Comparison of ENCODE assay signal across 16 cellular contexts in the genomic region with DNA sequence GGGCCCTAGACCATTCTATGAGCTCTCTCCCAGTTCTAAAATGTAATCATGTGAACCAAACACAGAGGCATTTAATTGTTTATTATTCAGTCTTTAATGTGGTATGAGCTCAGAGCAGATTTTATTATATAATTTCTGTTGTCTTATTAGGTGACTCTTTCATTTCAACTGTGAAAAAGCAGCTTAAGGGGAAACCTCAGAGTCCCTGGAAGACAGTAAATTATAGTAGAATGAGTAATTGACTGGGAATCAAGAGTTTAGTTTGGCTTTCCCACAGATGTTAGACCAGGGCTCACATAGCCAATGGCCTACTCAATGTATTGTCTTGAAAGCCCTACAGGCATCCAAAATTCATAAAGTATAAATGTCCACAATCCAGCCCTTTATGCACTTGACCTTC.
DNase-seq lines count a peak whose midpoint lies in the region; ATAC-seq, FAIRE-seq and TF ChIP-seq lines count a peak whose summit lies in the region.
"Had no signal": no experiment of that assay in that cellular context is flagged by ENCODE, and none has a peak within 500 bp of the region (broad histone marks: within the 10 kb centered on the region; RNA-seq: fewer than 3 reads in every experiment).

No MANE protein-coding gene starts in this region.

- no peak overlapping the region for H3K4me3 Mint-ChIP-seq in astrocyte (ENCODE audit: unreplicated experiment)
- H3K4me3 Mint-ChIP-seq in activated CD8-positive, alpha-beta T cell treated with anti-CD3 and anti-CD28 coated beads, Interleukin-2, amount 10 ng/mL, durations not matched to agents 7 days and 5 days: no peak overlapping the region
- H3K4me3 Mint-ChIP-seq: B cell; CD8-positive, alpha-beta T cell; IgD-negative memory B cell had no signal

- H3K36me3 Mint-ChIP-seq in astrocyte (ENCODE audit: low read depth, unreplicated experiment): no peaks in the 10 kb centered on the region
- no peaks in the 10 kb centered on the region for H3K36me3 Mint-ChIP-seq in activated CD8-positive, alpha-beta T cell treated with anti-CD3 and anti-CD28 coated beads, Interleukin-2, amount 10 ng/mL, durations not matched to agents 7 days and 5 days (ENCODE audit: low read depth)
- H3K36me3 Mint-ChIP-seq: CD8-positive, alpha-beta T cell; IgD-negative memory B cell had no signal

- peak overlapping the region; percentile 48 for H3K27ac Mint-ChIP-seq in astrocyte (ENCODE audit: unreplicated experiment)
- H3K27ac Mint-ChIP-seq in activated CD8-positive, alpha-beta T cell treated with anti-CD3 and anti-CD28 coated beads, Interleukin-2, amount 10 ng/mL, durations not matched to agents 7 days and 5 days: no peak overlapping the region
- H3K27ac Mint-ChIP-seq: B cell; CD8-positive, alpha-beta T cell; IgD-negative memory B cell had no signal

- no peak overlapping the region for H3K4me3 ChIP-seq in astrocyte (ENCODE audit: insufficient read depth, low read depth, low read length)
- H3K4me3 ChIP-seq in WERI-Rb-1 (ENCODE audit: low read depth, low read length): no peak overlapping the region
- H3K4me3 ChIP-seq: BLaER1 treated with 17β-estradiol and CSF1 and Interleukin-3, amounts not matched to agents 10 nM and 100 nM; GM12878 had no signal

- FAIRE-seq in astrocyte (lab: Jason Lieb, UNC): no peak
- FAIRE-seq: D721Med, GM12878, HepG2 had no signal

- POLR2A ChIA-PET in activated CD8-positive, alpha-beta T cell treated with anti-CD3 and anti-CD28 coated beads, Interleukin-2, amount 10 ng/mL, durations not matched to agents 7 days and 5 days (lab: Charles Lee): no interaction called here

- CTCF ChIA-PET in activated CD8-positive, alpha-beta T cell treated with anti-CD3 and anti-CD28 coated beads, Interleukin-2, amount 10 ng/mL, durations not matched to agents 7 days and 5 days (lab: Charles Lee): no interaction called here

- H3K9me3 ChIP-seq in astrocyte (ENCODE audit: insufficient read depth, low read depth, low read length) (no peaks in the 10 kb centered on the region), WERI-Rb-1 (ENCODE audit: severe bottlenecking) (no peaks in the 10 kb centered on the region)
- H3K9me3 ChIP-seq: Caco-2 had no signal

- no peaks in the 10 kb centered on the region for H3K27me3 Mint-ChIP-seq in astrocyte (ENCODE audit: low read depth, unreplicated experiment)
- no peaks in the 10 kb centered on the region for H3K27me3 Mint-ChIP-seq in activated CD8-positive, alpha-beta T cell treated with anti-CD3 and anti-CD28 coated beads, Interleukin-2, amount 10 ng/mL, durations not matched to agents 7 days and 5 days (ENCODE audit: low read depth)
- H3K27me3 Mint-ChIP-seq: B cell, IgD-negative memory B cell had no signal

- no peaks in the 10 kb centered on the region for H3K4me1 ChIP-seq in astrocyte (ENCODE audit: insufficient read depth, low read length)
- H3K4me1 ChIP-seq: BLaER1 treated with 17β-estradiol and CSF1 and Interleukin-3, amounts not matched to agents 10 nM and 100 nM had no signal

- TF ChIP-seq CTCF in astrocyte (IDR thresholded peaks at IDR 0.05; ENCODE audit: insufficient read depth, low read depth, low read length): no peak
- no peak for TF ChIP-seq CTCF in WERI-Rb-1 (IDR thresholded peaks at IDR 0.05; ENCODE audit: low read depth, low read length)

- DNase-seq in EL: peak; percentile 52
- no peak for DNase-seq in astrocyte (ENCODE audit: low read depth)
- peak; percentile 70 for DNase-seq in foreskin melanocyte
- no peak for DNase-seq in NCI-H2171 (lab: John Stamatoyannopoulos, UW)
- no peak for DNase-seq in activated CD8-positive, alpha-beta T cell treated with anti-CD3 and anti-CD28 coated beads, Interleukin-2, amount 10 ng/mL, durations not matched to agents 7 days and 5 days
- no peak for DNase-seq in WERI-Rb-1
- DNase-seq: Caco-2; CD8-positive, alpha-beta T cell; GOT3; H7 had no signal

- H3K36me3 ChIP-seq in astrocyte (ENCODE audit: insufficient read depth, low read length): no peaks in the 10 kb centered on the region
- H3K36me3 ChIP-seq in WERI-Rb-1: no peaks in the 10 kb centered on the region
- H3K36me3 ChIP-seq: BLaER1 treated with 17β-estradiol and CSF1 and Interleukin-3, amounts not matched to agents 10 nM and 100 nM had no signal

- ATAC-seq in activated CD8-positive, alpha-beta T cell treated with anti-CD3 and anti-CD28 coated beads, Interleukin-2, amount 10 ng/mL, durations not matched to agents 7 days and 5 days: no peak
- ATAC-seq: CD8-positive, alpha-beta T cell; GM12878; HepG2 had no signal

- no peak overlapping the region for H3K4me2 ChIP-seq in astrocyte (ENCODE audit: low read length)
- H3K4me2 ChIP-seq: BLaER1 treated with 17β-estradiol and CSF1 and Interleukin-3, amounts not matched to agents 10 nM and 100 nM had no signal

- H3K27me3 ChIP-seq in astrocyte (ENCODE audit: insufficient read depth, low read length) (peaks cover 2% of the 10 kb centered on the region), WERI-Rb-1 (ENCODE audit: insufficient read depth, low read depth, severe bottlenecking) (peaks cover 13% of the 10 kb centered on the region)
- H3K27me3 ChIP-seq: BLaER1 treated with 17β-estradiol and CSF1 and Interleukin-3, amounts not matched to agents 10 nM and 100 nM had no signal

- no peaks in the 10 kb centered on the region for H4K20me1 ChIP-seq in astrocyte (ENCODE audit: insufficient read depth, low read length)
- H4K20me1 ChIP-seq: BLaER1 treated with 17β-estradiol and CSF1 and Interleukin-3, amounts not matched to agents 10 nM and 100 nM had no signal

- peaks cover 29% of the 10 kb centered on the region for H3K4me1 Mint-ChIP-seq in astrocyte (ENCODE audit: low read depth, unreplicated experiment)
- H3K4me1 Mint-ChIP-seq in activated CD8-positive, alpha-beta T cell treated with anti-CD3 and anti-CD28 coated beads, Interleukin-2, amount 10 ng/mL, durations not matched to agents 7 days and 5 days (ENCODE audit: low read depth): no peaks in the 10 kb centered on the region
- H3K4me1 Mint-ChIP-seq: B cell, IgD-negative memory B cell had no signal

- no peaks in the 10 kb centered on the region for H3K79me2 ChIP-seq in astrocyte (ENCODE audit: insufficient read depth, low read length)

- H2AFZ ChIP-seq in astrocyte (ENCODE audit: low read depth, low read length): no peak overlapping the region

- no peak overlapping the region for H3K9ac ChIP-seq in astrocyte (ENCODE audit: low read length)
- H3K9ac ChIP-seq: BLaER1 treated with 17β-estradiol and CSF1 and Interleukin-3, amounts not matched to agents 10 nM and 100 nM had no signal

- no peak overlapping the region for H3K27ac ChIP-seq in astrocyte (ENCODE audit: low read depth, low read length)
- no peak overlapping the region for H3K27ac ChIP-seq in WERI-Rb-1
- H3K27ac ChIP-seq: BLaER1 treated with 17β-estradiol and CSF1 and Interleukin-3, amounts not matched to agents 10 nM and 100 nM had no signal

- no peaks in the 10 kb centered on the region for H3K9me3 Mint-ChIP-seq in astrocyte (ENCODE audit: unreplicated experiment)
- H3K9me3 Mint-ChIP-seq in activated CD8-positive, alpha-beta T cell treated with anti-CD3 and anti-CD28 coated beads, Interleukin-2, amount 10 ng/mL, durations not matched to agents 7 days and 5 days (ENCODE audit: insufficient read depth): no peaks in the 10 kb centered on the region
- H3K9me3 Mint-ChIP-seq: IgD-negative memory B cell had no signal

Comparison
In these comparisons a context has a peak if more than half of its experiments do, and no peak if none do; other contexts are left out.
1. DNase-seq: peak in EL (single experiment) and foreskin melanocyte (single experiment); none in astrocyte (single experiment), NCI-H2171 (single experiment), activated CD8-positive, alpha-beta T cell treated with anti-CD3 and anti-CD28 coated beads, Interleukin-2, amount 10 ng/mL, durations not matched to agents 7 days and 5 days (single experiment) and WERI-Rb-1 (single experiment).